22 cellular contexts compared by ENCODE assay signal in the genomic region with DNA sequence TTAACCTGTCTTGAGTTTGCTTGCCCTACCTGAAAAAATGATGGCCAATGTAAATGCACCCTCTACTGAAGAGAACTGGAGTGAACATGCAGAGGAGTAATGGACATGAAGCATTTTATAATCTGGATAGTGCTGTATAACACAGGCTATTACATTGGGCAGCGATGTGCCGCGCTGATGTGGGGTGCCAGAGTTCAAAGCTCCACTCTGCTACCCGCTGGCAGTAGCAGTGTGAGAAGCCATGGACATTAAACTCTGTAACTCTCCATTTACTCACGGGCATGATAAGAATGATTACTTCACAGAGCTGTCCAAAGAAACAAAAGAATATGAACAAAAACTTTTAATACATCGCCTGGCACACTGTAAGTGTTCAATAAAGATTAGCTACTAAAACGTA. TPM values are rescaled to one million over a fixed set of nuclear protein-coding genes. Genes with fewer than 3 reads are reported as not detected.
DNase-seq lines count a peak whose midpoint lies in the region; ATAC-seq, FAIRE-seq and TF ChIP-seq lines count a peak whose summit lies in the region.
"Had no signal": no experiment of that assay in that cellular context is flagged by ENCODE, and none has a peak within 500 bp of the region (broad histone marks: within the 10 kb centered on the region; RNA-seq: fewer than 3 reads in every experiment).

No MANE protein-coding gene starts in this region.

- H3K79me2 ChIP-seq in K562 (ENCODE audit: control insufficient read depth, insufficient read depth, low read length), result no peaks in the 10 kb centered on the region

- H3K4me3 ChIP-seq in K562 (no peak overlapping the region), small intestine (ENCODE audit: low read depth in 1 of 2, low read length in 2 of 2) (no peak overlapping the region)
- H3K4me3 ChIP-seq: BLaER1, GM12878 had no signal

- H3K27ac Mint-ChIP-seq in activated CD4-positive, alpha-beta T cell treated with anti-CD3 and anti-CD28 coated beads for 36 hours, result no peak overlapping the region
- H3K27ac Mint-ChIP-seq: CD14-positive monocyte; CD4-positive, alpha-beta memory T cell; CD4-positive, CD25-positive, alpha-beta regulatory T cell; CD8-positive, alpha-beta memory T cell had no signal

- BruUV-seq in K562 (replicated peaks; lab: Mats Ljungman, UMichigan), result no TSS peak

- in situ Hi-C loops in K562 (cut with MboI), result no loop called here

- H3K9me1 ChIP-seq in K562 (ENCODE audit: control insufficient read depth, insufficient read depth, low read length), result no peaks in the 10 kb centered on the region

- intact Hi-C loops in K562 (cut with micrococcal nuclease), result loop anchor here (5.0 kb wide), 1 partner anchor 1144 kb away; no protein-coding TSS in a partner anchor
- intact Hi-C loops in activated CD4-positive, alpha-beta T cell treated with anti-CD3 and anti-CD28 coated beads for 36 hours (cut with DNase I, micrococcal nuclease), result no loop called here

- H3K4me3 Mint-ChIP-seq in activated CD4-positive, alpha-beta T cell treated with anti-CD3 and anti-CD28 coated beads for 36 hours, result no peak overlapping the region
- H3K4me3 Mint-ChIP-seq: CD14-positive monocyte; CD4-positive, alpha-beta memory T cell; CD4-positive, CD25-positive, alpha-beta regulatory T cell; CD8-positive, alpha-beta memory T cell had no signal

- H3K27ac ChIP-seq in K562 (ENCODE audit: extremely low read depth, low read depth, low read length) (no peak overlapping the region), small intestine (ENCODE audit: low read depth in 1 of 2, low read length in 1 of 2) (no peak overlapping the region)
- H3K27ac ChIP-seq: BLaER1 had no signal

- no peaks in the 10 kb centered on the region for H3K36me3 Mint-ChIP-seq in activated CD4-positive, alpha-beta T cell treated with anti-CD3 and anti-CD28 coated beads for 36 hours (ENCODE audit: low read depth)
- H3K36me3 Mint-ChIP-seq: CD14-positive monocyte; CD4-positive, alpha-beta memory T cell; CD4-positive, CD25-positive, alpha-beta regulatory T cell; CD8-positive, alpha-beta memory T cell had no signal

- H3K4me2 ChIP-seq in K562 (ENCODE audit: insufficient read depth, low read length), result no peak overlapping the region
- H3K4me2 ChIP-seq: BLaER1 had no signal

- no peak for ATAC-seq in K562
- ATAC-seq in activated CD4-positive, alpha-beta T cell treated with anti-CD3 and anti-CD28 coated beads for 36 hours, result no peak

- H3K4me1 Mint-ChIP-seq in activated CD4-positive, alpha-beta T cell treated with anti-CD3 and anti-CD28 coated beads for 36 hours, result no peaks in the 10 kb centered on the region
- H3K4me1 Mint-ChIP-seq: CD14-positive monocyte; CD4-positive, alpha-beta memory T cell; CD4-positive, CD25-positive, alpha-beta regulatory T cell; CD8-positive, alpha-beta memory T cell had no signal

- peak; percentile 36 for FAIRE-seq in HTR-8/SVneo (lab: Jason Lieb, UNC)
- FAIRE-seq in K562 (lab: Jason Lieb, UNC), result peak; percentile 23
- FAIRE-seq in small intestine (lab: Jason Lieb, UNC), result no peak
- FAIRE-seq: G401.6, GM12892 had no signal

- H3K9ac ChIP-seq in K562 (ENCODE audit: insufficient read depth in 1 of 2, low read depth in 2 of 2, low read length in 2 of 2), result no peak overlapping the region
- H3K9ac ChIP-seq: BLaER1 had no signal

- H3K36me3 ChIP-seq in K562 (ENCODE audit: control insufficient read depth, insufficient read depth, low read length), result no peaks in the 10 kb centered on the region
- H3K36me3 ChIP-seq in small intestine (ENCODE audit: control insufficient read depth in 2 of 2, insufficient read depth in 2 of 2, low read length in 2 of 2), result no peaks in the 10 kb centered on the region
- H3K36me3 ChIP-seq: BE2C, BLaER1 had no signal

- H2AFZ ChIP-seq in K562 (ENCODE audit: low read depth, low read length), result no peak overlapping the region

- DNase-seq in HTR-8/SVneo (ENCODE audit: insufficient read length, low spot score) (no peak), K562 (ENCODE audit: extremely low read depth in 1 of 4, low spot score in 3 of 4) (no peak), small intestine (peak; percentile 47), NCI-H2227 treated with DMSO at 0.1 percent for 48 hours (lab: John Stamatoyannopoulos, UW) (no peak), COLO829 (ENCODE audit: low spot score) (no peak)
- DNase-seq in activated CD4-positive, alpha-beta T cell treated with anti-CD3 and anti-CD28 coated beads for 36 hours, result no peak
- DNase-seq: 8988T; BE2C; C1 segment of cervical spinal cord; Calu3; CD4-positive, alpha-beta memory T cell; CD8-positive, alpha-beta memory T cell; DMS79 treated with DMSO at 0.1 percent for 48 hours; GF-D8 had no signal

- TF ChIP-seq POLR2A in K562 (conservative IDR thresholded peaks at IDR 0.05), result no peak

- WGBS in K562 (ENCODE audit: insufficient coverage, low coverage, missing lambda C conversion rate), result 0% methylated on average over 7 of the region's 7 CpGs
- WGBS in small intestine, 3 donors, result 42 to 79% (median 49%) methylated on average over 7 of the region's 7 CpGs

- peaks cover under 1% of the 10 kb centered on the region for H3K27me3 Mint-ChIP-seq in activated CD4-positive, alpha-beta T cell treated with anti-CD3 and anti-CD28 coated beads for 36 hours
- H3K27me3 Mint-ChIP-seq: CD4-positive, CD25-positive, alpha-beta regulatory T cell; CD8-positive, alpha-beta memory T cell had no signal

- TF ChIP-seq RAD21 in K562 (CRISPR knock-in tag; conservative IDR thresholded peaks at IDR 0.05 in 1 of 2, IDR thresholded peaks at IDR 0.05 in 1 of 2), result no peak

- CTCF ChIA-PET in K562 (lab: Yijun Ruan, JAX; ENCODE audit: low intra/inter-chr PET ratio), result no interaction called here
- CTCF ChIA-PET in activated CD4-positive, alpha-beta T cell treated with anti-CD3 and anti-CD28 coated beads for 36 hours (lab: Charles Lee), result interaction anchor here (0.8 to 1.9 kb wide), 7 partner anchors 9 to 536 kb away, joined by 3 to 11 read pairs (median 3); no protein-coding TSS in a partner anchor

- H3K4me1 ChIP-seq in K562 (replicated peaks in 1 of 2; ENCODE audit: control insufficient read depth in 2 of 2, insufficient read depth in 2 of 2, low read length in 2 of 2) (no peaks in the 10 kb centered on the region), small intestine (ENCODE audit: control insufficient read depth in 2 of 2, insufficient read depth in 1 of 2, low read depth in 1 of 2, low read length in 1 of 2) (no peaks in the 10 kb centered on the region)
- H3K4me1 ChIP-seq: BE2C, BLaER1, Caco-2 had no signal

- H3K27me3 ChIP-seq in K562 (ENCODE audit: control insufficient read depth in 2 of 2, insufficient read depth in 2 of 2, low read length in 2 of 2) (no peaks in the 10 kb centered on the region), small intestine (ENCODE audit: control insufficient read depth in 2 of 2, insufficient read depth in 2 of 2, low read length in 2 of 2) (peaks cover 0 to 1% of the 10 kb centered on the region in 2 donors)
- H3K27me3 ChIP-seq: BE2C, BLaER1 had no signal

- H3K9me3 ChIP-seq in K562 (replicated peaks; ENCODE audit: control insufficient read depth, insufficient read depth, low read depth, low read length) (no peaks in the 10 kb centered on the region), small intestine (ENCODE audit: control insufficient read depth, low read depth) (no peaks in the 10 kb centered on the region)
- H3K9me3 ChIP-seq: BE2C, BLaER1, Caco-2 had no signal

- no peak for TF ChIP-seq EP300 in K562 (IDR thresholded peaks at IDR 0.05; ENCODE audit: low read length)

- TF ChIP-seq CTCF in GM12873 (IDR thresholded peaks at IDR 0.05; ENCODE audit: insufficient read depth, low read depth, low read length, missing control alignments) (peak; percentile 5), K562 (IDR thresholded peaks at IDR 0.05 in 2 of 3, conservative IDR thresholded peaks at IDR 0.05 in 1 of 3; ENCODE audit: insufficient read depth in 2 of 3, low read depth in 1 of 3, low read length in 3 of 3) (no peak)

- POLR2A ChIA-PET in K562 (lab: Yijun Ruan, JAX), result no interaction called here
- POLR2A ChIA-PET in activated CD4-positive, alpha-beta T cell treated with anti-CD3 and anti-CD28 coated beads for 36 hours (lab: Charles Lee), result no interaction called here

- H3K9me3 Mint-ChIP-seq in activated CD4-positive, alpha-beta T cell treated with anti-CD3 and anti-CD28 coated beads for 36 hours (ENCODE audit: low read depth), result no peaks in the 10 kb centered on the region

- no peaks in the 10 kb centered on the region for H4K20me1 ChIP-seq in K562 (replicated peaks; ENCODE audit: control insufficient read depth, insufficient read depth, low read length)
- H4K20me1 ChIP-seq: BLaER1 had no signal

TF ChIP-seq in K562, 482 proteins besides CTCF, POLR2A, EP300 and RAD21 (continues in another document):
- TF ChIP-seq HNRNPLL (IDR thresholded peaks at IDR 0.05; ENCODE audit: low read depth, low read length, poor library complexity, severe bottlenecking) (no peak), MIER1 (IDR thresholded peaks at IDR 0.05; ENCODE audit: low read depth) (no peak)

RNA-seq across cellular contexts. Expression of gene CDH6, which starts 7.5 kb away (rescaled TPM):
- total RNA-seq in K562 (2011; cell fraction: chromatin; rRNA removed; ENCODE audit: low replicate concordance), result not detected in 2 replicates
- not detected in 2 replicates for total RNA-seq in K562 (2011; cell fraction: nucleolus; rRNA removed)
- total RNA-seq in K562 (2011; cell fraction: nucleoplasm; rRNA removed), result not detected in 2 replicates
- total RNA-seq in K562 (2014; rRNA removed) (not detected in 2 replicates), K562 (2014; rRNA removed; fragmentation: Illumina TruSeq; extraction: Trizol) (not detected in 2 replicates), K562 (2015; rRNA removed; fragmentation: Illumina TruSeq; extraction: Trizol) (not detected in 2 replicates), K562 (2021) (0.07 TPM in 1 of 2 replicates, not detected in the other)
- polyA plus RNA-seq in K562 (2011; rRNA removed) (not detected in 2 replicates), K562 (2014; fragmentation: Illumina TruSeq; extraction: Trizol) (not detected in 2 replicates), K562 (2014; fragmentation: Nextera tagmentation; extraction: Ambion mirVana) (not detected), K562 (2014; rRNA removed) (not detected in 2 replicates), small intestine (1 to 10 TPM in 1 of 3 donors, under 1 TPM in 2; 0.22 to 2.4 (median 0.54) TPM)
- not detected in 2 replicates for polyA plus RNA-seq in K562 (2011; cell fraction: cytosol; rRNA removed)
- not detected in 2 replicates for polyA plus RNA-seq in K562 (2011; cell fraction: nucleus; rRNA removed)
- not detected in 2 replicates for polyA plus RNA-seq in K562 (2012)
- polyA minus RNA-seq in K562 (2011; rRNA and poly(A)+ RNA removed), result not detected in 2 replicates
- not detected in 2 replicates for polyA minus RNA-seq in K562 (2011; cell fraction: cytosol; rRNA and poly(A)+ RNA removed)
- polyA minus RNA-seq in K562 (2011; cell fraction: nucleus; rRNA and poly(A)+ RNA removed), result not detected in 2 replicates
- not detected for total RNA-seq in activated CD4-positive, alpha-beta T cell treated with anti-CD3 and anti-CD28 coated beads for 36 hours
- total RNA-seq: CD4-positive, alpha-beta memory T cell; CD4-positive, CD25-positive, alpha-beta regulatory T cell; CD8-positive, alpha-beta memory T cell; GM12878 had no signal
- polyA plus RNA-seq: CD14-positive monocyte; CD4-positive, alpha-beta memory T cell; CD4-positive, CD25-positive, alpha-beta regulatory T cell; CD8-positive, alpha-beta memory T cell had no signal
